In the genomic region with DNA sequence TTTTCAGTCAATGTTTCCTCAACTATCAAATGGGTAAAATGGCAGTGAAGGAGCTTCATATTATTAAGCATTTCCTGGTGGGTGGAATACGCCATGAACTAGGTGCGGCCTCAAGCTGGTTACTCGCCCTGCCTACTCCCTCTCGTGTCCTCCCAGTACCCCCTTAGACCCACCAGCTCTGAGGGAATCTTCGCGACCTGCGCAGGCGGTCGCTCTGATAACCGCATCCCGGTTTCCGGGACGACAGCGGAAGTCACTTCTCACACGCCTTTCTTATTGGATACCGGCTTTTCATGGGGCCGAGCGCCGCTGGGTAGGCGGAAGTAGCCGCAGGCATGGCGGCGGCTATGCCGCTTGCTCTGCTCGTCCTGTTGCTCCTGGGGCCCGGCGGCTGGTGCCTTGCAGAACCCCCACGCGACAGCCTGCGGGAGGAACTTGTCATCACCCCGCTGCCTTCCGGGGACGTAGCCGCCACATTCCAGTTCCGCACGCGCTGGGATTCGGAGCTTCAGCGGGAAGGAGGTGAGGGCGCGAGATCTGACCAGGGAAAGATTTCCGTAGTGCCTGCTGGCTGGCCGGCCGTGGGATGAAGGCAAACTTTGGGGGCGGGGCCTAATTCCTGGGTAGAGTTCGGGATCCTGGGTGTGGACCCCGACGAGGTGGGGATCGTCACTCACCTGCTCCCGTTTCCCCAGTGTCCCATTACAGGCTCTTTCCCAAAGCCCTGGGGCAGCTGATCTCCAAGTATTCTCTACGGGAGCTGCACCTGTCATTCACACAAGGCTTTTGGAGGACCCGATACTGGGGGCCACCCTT, we compare ENCODE assay signal across 1 cellular context.
TF ChIP-seq lines count a peak whose summit lies in the region.

A gene (plus strand): TSS at position 320 of the 816 bp plus-strand sequence. CDS start 16 bp downstream, at position 336.

TF ChIP-seq in HepG2, 621 proteins besides CTCF, POLR2A, EP300 and RAD21 (continued from another document and continues in another):
- TF ChIP-seq POLR2G (IDR thresholded peaks at IDR 0.05; ENCODE audit: low read depth, low read length) (peak; percentile 100), ZFP82 (CRISPR knock-in tag; IDR thresholded peaks at IDR 0.05; ENCODE audit: borderline replicate concordance) (peak; percentile 45; the same call in 1 of the 2 replicates), CEBPB (IDR thresholded peaks at IDR 0.05; ENCODE audit: borderline replicate concordance, low read depth, low read length) (no peak), ZNF432 (CRISPR knock-in tag; IDR thresholded peaks at IDR 0.05; ENCODE audit: borderline replicate concordance) (no peak), REXO4 (CRISPR knock-in tag; IDR thresholded peaks at IDR 0.05; ENCODE audit: borderline replicate concordance) (no peak), ZNF780A (CRISPR knock-in tag; IDR thresholded peaks at IDR 0.05) (peak; percentile 85), ESRRA (CRISPR knock-in tag; IDR thresholded peaks at IDR 0.05; ENCODE audit: low read depth) (no peak), ZNF441 (CRISPR knock-in tag; IDR thresholded peaks at IDR 0.05; ENCODE audit: borderline replicate concordance) (peak; percentile 70), SNRNP70 (IDR thresholded peaks at IDR 0.05; ENCODE audit: low read depth, low read length) (no peak), POGZ (CRISPR knock-in tag; IDR thresholded peaks at IDR 0.05) (peak; percentile 84), ZNF644 (CRISPR knock-in tag; IDR thresholded peaks at IDR 0.05; ENCODE audit: low read depth) (peak; percentile 29; the same call in 1 of the 2 replicates), HMG20A (CRISPR knock-in tag; IDR thresholded peaks at IDR 0.05; ENCODE audit: borderline replicate concordance) (peak; percentile 36; the same call in 1 of the 2 replicates), XBP1 (CRISPR knock-in tag; IDR thresholded peaks at IDR 0.05) (peak; percentile 89), ZNF234 (CRISPR knock-in tag; conservative IDR thresholded peaks at IDR 0.05) (no peak), ZFAT (CRISPR knock-in tag; conservative IDR thresholded peaks at IDR 0.05) (0 out of 2 replicates have a peak, but pooled peaks have one; percentile 55), MTA3 (CRISPR knock-in tag; IDR thresholded peaks at IDR 0.05) (no peak), MXD4 (CRISPR knock-in tag; IDR thresholded peaks at IDR 0.05) (peak; percentile 96), MZF1 (CRISPR knock-in tag; IDR thresholded peaks at IDR 0.05; ENCODE audit: borderline replicate concordance) (0 out of 2 replicates have a peak, but pooled peaks have one; percentile 52), NFRKB (IDR thresholded peaks at IDR 0.05) (no peak; the same call in 1 of the 2 replicates), NFYC (CRISPR knock-in tag; IDR thresholded peaks at IDR 0.05) (peak; percentile 97), ZNF337 (CRISPR knock-in tag; IDR thresholded peaks at IDR 0.05; ENCODE audit: borderline replicate concordance, low read depth) (peak; percentile 95), BHLHE40 (IDR thresholded peaks at IDR 0.05; ENCODE audit: low read length) (no peak), ZNF605 (CRISPR knock-in tag; IDR thresholded peaks at IDR 0.05) (peak; percentile 92), ZNF567 (CRISPR knock-in tag; IDR thresholded peaks at IDR 0.05; ENCODE audit: borderline replicate concordance) (peak; percentile 98), SIX1 (CRISPR knock-in tag; IDR thresholded peaks at IDR 0.05; ENCODE audit: borderline replicate concordance) (no peak), ZNF790 (CRISPR knock-in tag; IDR thresholded peaks at IDR 0.05; ENCODE audit: borderline replicate concordance) (peak; percentile 30; the same call in 1 of the 2 replicates), RBM39 (IDR thresholded peaks at IDR 0.05; ENCODE audit: low read depth, low read length, poor library complexity, severe bottlenecking) (peak; percentile 87), AGO2 (optimal IDR thresholded peaks at IDR 0.05; ENCODE audit: low read depth, low read length) (peak; percentile 84)
- TF ChIP-seq, protein P1, sequence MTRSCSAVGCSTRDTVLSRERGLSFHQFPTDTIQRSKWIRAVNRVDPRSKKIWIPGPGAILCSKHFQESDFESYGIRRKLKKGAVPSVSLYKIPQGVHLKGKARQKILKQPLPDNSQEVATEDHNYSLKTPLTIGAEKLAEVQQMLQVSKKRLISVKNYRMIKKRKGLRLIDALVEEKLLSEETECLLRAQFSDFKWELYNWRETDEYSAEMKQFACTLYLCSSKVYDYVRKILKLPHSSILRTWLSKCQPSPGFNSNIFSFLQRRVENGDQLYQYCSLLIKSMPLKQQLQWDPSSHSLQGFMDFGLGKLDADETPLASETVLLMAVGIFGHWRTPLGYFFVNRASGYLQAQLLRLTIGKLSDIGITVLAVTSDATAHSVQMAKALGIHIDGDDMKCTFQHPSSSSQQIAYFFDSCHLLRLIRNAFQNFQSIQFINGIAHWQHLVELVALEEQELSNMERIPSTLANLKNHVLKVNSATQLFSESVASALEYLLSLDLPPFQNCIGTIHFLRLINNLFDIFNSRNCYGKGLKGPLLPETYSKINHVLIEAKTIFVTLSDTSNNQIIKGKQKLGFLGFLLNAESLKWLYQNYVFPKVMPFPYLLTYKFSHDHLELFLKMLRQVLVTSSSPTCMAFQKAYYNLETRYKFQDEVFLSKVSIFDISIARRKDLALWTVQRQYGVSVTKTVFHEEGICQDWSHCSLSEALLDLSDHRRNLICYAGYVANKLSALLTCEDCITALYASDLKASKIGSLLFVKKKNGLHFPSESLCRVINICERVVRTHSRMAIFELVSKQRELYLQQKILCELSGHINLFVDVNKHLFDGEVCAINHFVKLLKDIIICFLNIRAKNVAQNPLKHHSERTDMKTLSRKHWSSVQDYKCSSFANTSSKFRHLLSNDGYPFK (CRISPR knock-in tag; IDR thresholded peaks at IDR 0.05; ENCODE audit: borderline replicate concordance), result peak; percentile 98
- TF ChIP-seq, protein P2, sequence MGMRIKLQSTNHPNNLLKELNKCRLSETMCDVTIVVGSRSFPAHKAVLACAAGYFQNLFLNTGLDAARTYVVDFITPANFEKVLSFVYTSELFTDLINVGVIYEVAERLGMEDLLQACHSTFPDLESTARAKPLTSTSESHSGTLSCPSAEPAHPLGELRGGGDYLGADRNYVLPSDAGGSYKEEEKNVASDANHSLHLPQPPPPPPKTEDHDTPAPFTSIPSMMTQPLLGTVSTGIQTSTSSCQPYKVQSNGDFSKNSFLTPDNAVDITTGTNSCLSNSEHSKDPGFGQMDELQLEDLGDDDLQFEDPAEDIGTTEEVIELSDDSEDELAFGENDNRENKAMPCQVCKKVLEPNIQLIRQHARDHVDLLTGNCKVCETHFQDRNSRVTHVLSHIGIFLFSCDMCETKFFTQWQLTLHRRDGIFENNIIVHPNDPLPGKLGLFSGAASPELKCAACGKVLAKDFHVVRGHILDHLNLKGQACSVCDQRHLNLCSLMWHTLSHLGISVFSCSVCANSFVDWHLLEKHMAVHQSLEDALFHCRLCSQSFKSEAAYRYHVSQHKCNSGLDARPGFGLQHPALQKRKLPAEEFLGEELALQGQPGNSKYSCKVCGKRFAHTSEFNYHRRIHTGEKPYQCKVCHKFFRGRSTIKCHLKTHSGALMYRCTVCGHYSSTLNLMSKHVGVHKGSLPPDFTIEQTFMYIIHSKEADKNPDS (CRISPR knock-in tag; IDR thresholded peaks at IDR 0.05), result peak; percentile 91
- TF ChIP-seq, protein P3, sequence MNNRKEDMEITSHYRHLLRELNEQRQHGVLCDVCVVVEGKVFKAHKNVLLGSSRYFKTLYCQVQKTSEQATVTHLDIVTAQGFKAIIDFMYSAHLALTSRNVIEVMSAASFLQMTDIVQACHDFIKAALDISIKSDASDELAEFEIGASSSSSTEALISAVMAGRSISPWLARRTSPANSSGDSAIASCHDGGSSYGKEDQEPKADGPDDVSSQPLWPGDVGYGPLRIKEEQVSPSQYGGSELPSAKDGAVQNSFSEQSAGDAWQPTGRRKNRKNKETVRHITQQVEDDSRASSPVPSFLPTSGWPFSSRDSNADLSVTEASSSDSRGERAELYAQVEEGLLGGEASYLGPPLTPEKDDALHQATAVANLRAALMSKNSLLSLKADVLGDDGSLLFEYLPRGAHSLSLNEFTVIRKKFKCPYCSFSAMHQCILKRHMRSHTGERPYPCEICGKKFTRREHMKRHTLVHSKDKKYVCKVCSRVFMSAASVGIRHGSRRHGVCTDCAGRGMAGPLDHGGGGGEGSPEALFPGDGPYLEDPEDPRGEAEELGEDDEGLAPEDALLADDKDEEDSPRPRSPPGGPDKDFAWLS (CRISPR knock-in tag; IDR thresholded peaks at IDR 0.05; ENCODE audit: borderline replicate concordance), result no peak
- TF ChIP-seq, protein P4, sequence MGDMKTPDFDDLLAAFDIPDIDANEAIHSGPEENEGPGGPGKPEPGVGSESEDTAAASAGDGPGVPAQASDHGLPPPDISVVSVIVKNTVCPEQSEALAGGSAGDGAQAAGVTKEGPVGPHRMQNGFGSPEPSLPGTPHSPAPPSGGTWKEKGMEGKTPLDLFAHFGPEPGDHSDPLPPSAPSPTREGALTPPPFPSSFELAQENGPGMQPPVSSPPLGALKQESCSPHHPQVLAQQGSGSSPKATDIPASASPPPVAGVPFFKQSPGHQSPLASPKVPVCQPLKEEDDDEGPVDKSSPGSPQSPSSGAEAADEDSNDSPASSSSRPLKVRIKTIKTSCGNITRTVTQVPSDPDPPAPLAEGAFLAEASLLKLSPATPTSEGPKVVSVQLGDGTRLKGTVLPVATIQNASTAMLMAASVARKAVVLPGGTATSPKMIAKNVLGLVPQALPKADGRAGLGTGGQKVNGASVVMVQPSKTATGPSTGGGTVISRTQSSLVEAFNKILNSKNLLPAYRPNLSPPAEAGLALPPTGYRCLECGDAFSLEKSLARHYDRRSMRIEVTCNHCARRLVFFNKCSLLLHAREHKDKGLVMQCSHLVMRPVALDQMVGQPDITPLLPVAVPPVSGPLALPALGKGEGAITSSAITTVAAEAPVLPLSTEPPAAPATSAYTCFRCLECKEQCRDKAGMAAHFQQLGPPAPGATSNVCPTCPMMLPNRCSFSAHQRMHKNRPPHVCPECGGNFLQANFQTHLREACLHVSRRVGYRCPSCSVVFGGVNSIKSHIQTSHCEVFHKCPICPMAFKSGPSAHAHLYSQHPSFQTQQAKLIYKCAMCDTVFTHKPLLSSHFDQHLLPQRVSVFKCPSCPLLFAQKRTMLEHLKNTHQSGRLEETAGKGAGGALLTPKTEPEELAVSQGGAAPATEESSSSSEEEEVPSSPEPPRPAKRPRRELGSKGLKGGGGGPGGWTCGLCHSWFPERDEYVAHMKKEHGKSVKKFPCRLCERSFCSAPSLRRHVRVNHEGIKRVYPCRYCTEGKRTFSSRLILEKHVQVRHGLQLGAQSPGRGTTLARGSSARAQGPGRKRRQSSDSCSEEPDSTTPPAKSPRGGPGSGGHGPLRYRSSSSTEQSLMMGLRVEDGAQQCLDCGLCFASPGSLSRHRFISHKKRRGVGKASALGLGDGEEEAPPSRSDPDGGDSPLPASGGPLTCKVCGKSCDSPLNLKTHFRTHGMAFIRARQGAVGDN (CRISPR knock-in tag; IDR thresholded peaks at IDR 0.05), result peak; percentile 98
- TF ChIP-seq, protein P5, sequence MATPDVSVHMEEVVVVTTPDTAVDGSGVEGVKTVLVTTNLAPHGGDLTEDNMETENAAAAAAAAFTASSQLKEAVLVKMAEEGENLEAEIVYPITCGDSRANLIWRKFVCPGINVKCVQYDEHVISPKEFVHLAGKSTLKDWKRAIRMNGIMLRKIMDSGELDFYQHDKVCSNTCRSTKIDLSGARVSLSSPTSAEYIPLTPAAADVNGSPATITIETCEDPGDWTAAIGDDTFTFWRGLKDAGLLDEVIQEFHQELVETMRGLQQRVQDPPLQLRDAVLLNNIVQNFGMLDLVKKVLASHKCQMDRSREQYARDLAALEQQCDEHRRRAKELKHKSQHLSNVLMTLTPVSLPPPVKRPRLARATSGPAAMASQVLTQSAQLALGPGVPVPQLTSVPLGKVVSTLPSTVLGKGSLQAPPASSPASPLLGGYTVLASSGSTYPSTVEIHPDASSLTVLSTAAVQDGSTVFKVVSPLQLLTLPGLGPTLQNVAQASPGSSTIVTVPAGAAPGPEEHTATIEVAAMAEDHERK (CRISPR knock-in tag; IDR thresholded peaks at IDR 0.05; ENCODE audit: low read depth), result peak; percentile 59; the same call in 1 of the 2 replicates
- TF ChIP-seq, protein P6, sequence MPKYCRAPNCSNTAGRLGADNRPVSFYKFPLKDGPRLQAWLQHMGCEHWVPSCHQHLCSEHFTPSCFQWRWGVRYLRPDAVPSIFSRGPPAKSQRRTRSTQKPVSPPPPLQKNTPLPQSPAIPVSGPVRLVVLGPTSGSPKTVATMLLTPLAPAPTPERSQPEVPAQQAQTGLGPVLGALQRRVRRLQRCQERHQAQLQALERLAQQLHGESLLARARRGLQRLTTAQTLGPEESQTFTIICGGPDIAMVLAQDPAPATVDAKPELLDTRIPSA (CRISPR knock-in tag; IDR thresholded peaks at IDR 0.05; ENCODE audit: borderline replicate concordance), result peak; percentile 88; the same call in 1 of the 2 replicates
- TF ChIP-seq, protein P7, sequence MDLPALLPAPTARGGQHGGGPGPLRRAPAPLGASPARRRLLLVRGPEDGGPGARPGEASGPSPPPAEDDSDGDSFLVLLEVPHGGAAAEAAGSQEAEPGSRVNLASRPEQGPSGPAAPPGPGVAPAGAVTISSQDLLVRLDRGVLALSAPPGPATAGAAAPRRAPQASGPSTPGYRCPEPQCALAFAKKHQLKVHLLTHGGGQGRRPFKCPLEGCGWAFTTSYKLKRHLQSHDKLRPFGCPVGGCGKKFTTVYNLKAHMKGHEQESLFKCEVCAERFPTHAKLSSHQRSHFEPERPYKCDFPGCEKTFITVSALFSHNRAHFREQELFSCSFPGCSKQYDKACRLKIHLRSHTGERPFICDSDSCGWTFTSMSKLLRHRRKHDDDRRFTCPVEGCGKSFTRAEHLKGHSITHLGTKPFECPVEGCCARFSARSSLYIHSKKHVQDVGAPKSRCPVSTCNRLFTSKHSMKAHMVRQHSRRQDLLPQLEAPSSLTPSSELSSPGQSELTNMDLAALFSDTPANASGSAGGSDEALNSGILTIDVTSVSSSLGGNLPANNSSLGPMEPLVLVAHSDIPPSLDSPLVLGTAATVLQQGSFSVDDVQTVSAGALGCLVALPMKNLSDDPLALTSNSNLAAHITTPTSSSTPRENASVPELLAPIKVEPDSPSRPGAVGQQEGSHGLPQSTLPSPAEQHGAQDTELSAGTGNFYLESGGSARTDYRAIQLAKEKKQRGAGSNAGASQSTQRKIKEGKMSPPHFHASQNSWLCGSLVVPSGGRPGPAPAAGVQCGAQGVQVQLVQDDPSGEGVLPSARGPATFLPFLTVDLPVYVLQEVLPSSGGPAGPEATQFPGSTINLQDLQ (CRISPR knock-in tag; IDR thresholded peaks at IDR 0.05), result no peak; the same call in 1 of the 2 replicates
- TF ChIP-seq, protein P8, sequence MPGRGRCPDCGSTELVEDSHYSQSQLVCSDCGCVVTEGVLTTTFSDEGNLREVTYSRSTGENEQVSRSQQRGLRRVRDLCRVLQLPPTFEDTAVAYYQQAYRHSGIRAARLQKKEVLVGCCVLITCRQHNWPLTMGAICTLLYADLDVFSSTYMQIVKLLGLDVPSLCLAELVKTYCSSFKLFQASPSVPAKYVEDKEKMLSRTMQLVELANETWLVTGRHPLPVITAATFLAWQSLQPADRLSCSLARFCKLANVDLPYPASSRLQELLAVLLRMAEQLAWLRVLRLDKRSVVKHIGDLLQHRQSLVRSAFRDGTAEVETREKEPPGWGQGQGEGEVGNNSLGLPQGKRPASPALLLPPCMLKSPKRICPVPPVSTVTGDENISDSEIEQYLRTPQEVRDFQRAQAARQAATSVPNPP (CRISPR knock-in tag; IDR thresholded peaks at IDR 0.05), result peak; percentile 63; the same call in 1 of the 2 replicates
